Comparison of ENCODE assay signal across 8 cellular contexts in genomic region chr7:42237891-42238531, GRCh38. TPM values are rescaled to one million over a fixed set of nuclear protein-coding genes. Genes with fewer than 3 reads are reported as not detected.
DNase-seq lines count a peak whose midpoint lies in the region; ATAC-seq, FAIRE-seq and TF ChIP-seq lines count a peak whose summit lies in the region.

No MANE protein-coding gene starts in this region.

- CTCF ChIA-PET in endothelial cell of umbilical vein (lab: Charles Lee): interaction anchor here (1.1 kb wide), 2 partner anchors 25 to 261 kb away, joined by 3 read pairs; no protein-coding TSS in a partner anchor

- no CpG with 5 or more reads among the region's 54 CpGs for WGBS in mesendoderm (ENCODE audit: extremely low coverage, insufficient coverage, low lambda C conversion rate)

- H3K27ac ChIP-seq in RWPE2 (ENCODE audit: poor library complexity, severe bottlenecking) (peak overlapping the region; percentile 72), endothelial cell of umbilical vein (ENCODE audit: insufficient read depth, low read depth, low read length) (peak overlapping the region; percentile 78), mesendoderm (ENCODE audit: low read depth, low read length) (peak overlapping the region; percentile 94)

- no peak overlapping the region for H2BK120ac ChIP-seq in mesendoderm (ENCODE audit: low read depth, low read length)

- H2BK15ac ChIP-seq in mesendoderm (replicated peaks; ENCODE audit: low read depth): no peak overlapping the region

- H3K4me3 ChIP-seq in GM12865 (ENCODE audit: low read depth, low read length) (peak overlapping the region; percentile 85), RWPE2 (ENCODE audit: severe bottlenecking) (peak overlapping the region; percentile 85), endothelial cell of umbilical vein (replicated peaks in 1 of 3; ENCODE audit: insufficient read depth in 1 of 3, low read depth in 1 of 3, low read length in 3 of 3) (peak overlapping the region in 2 of 3 experiments; percentile 32 to 95), mesendoderm (ENCODE audit: low read length) (peak overlapping the region; percentile 45)

- H3K36me3 ChIP-seq in RWPE2 (ENCODE audit: low read depth): 0 out of 2 replicates have a peak, but pooled peaks cover 4% of the 10 kb centered on the region
- no peaks in the 10 kb centered on the region for H3K36me3 ChIP-seq in endothelial cell of umbilical vein (ENCODE audit: control insufficient read depth in 2 of 2, extremely low read depth in 1 of 2, insufficient read depth in 2 of 2, low read length in 2 of 2)
- H3K36me3 ChIP-seq in mesendoderm (ENCODE audit: control insufficient read depth, insufficient read depth, low read length): no peaks in the 10 kb centered on the region

- no peak overlapping the region for H4K5ac ChIP-seq in mesendoderm (ENCODE audit: low read length)

- POLR2A ChIA-PET in endothelial cell of umbilical vein (lab: Charles Lee): no interaction called here

- no peaks in the 10 kb centered on the region for H3K9me1 ChIP-seq in endothelial cell of umbilical vein (replicated peaks; ENCODE audit: control insufficient read depth, extremely low read depth, insufficient read depth, low read length)

- H3K4me2 ChIP-seq in endothelial cell of umbilical vein (ENCODE audit: insufficient read depth, low read length) (peak overlapping the region; percentile 24), mesendoderm (ENCODE audit: low read length) (peak overlapping the region; percentile 84)

- intact Hi-C loops in endothelial cell of umbilical vein (cut with micrococcal nuclease): loop anchor here (1.0 to 10.0 kb wide), 6 partner anchors 7 to 1487 kb away; partner anchors contain the start of gene COA1

- no peak for ATAC-seq in RWPE2 (ENCODE audit: low read depth)
- ATAC-seq in HG03159 (IDR thresholded peaks at IDR 0.05; ENCODE audit: unreplicated experiment): no peak

- H3K27me3 ChIP-seq in RWPE2 (ENCODE audit: insufficient read depth, poor library complexity, severe bottlenecking) (no peaks in the 10 kb centered on the region), endothelial cell of umbilical vein (ENCODE audit: control insufficient read depth in 2 of 2, insufficient read depth in 2 of 2, low read length in 2 of 2) (no peaks in the 10 kb centered on the region), mesendoderm (ENCODE audit: insufficient read depth, low read length, poor library complexity) (peaks cover 4% of the 10 kb centered on the region)

- peak; percentile 44 for FAIRE-seq in endothelial cell of umbilical vein (lab: Jason Lieb, UNC)

- no peak for TF ChIP-seq POLR2A in endothelial cell of umbilical vein (IDR thresholded peaks at IDR 0.05; ENCODE audit: low read depth, low read length)

- peaks cover 36% of the 10 kb centered on the region for H3K4me1 ChIP-seq in RWPE2 (ENCODE audit: insufficient read depth, poor library complexity, severe bottlenecking)
- peaks cover 23% of the 10 kb centered on the region for H3K4me1 ChIP-seq in endothelial cell of umbilical vein (ENCODE audit: control insufficient read depth, extremely low read depth, insufficient read depth, low read length)
- H3K4me1 ChIP-seq in mesendoderm (ENCODE audit: control insufficient read depth, low read depth, low read length): no peaks in the 10 kb centered on the region

- H3K4ac ChIP-seq in mesendoderm (ENCODE audit: low read depth, low read length): no peak overlapping the region

- DNase-seq in GM12865 (ENCODE audit: low read depth): peak; percentile 16
- no peak for DNase-seq in RWPE2 (ENCODE audit: low spot score)
- DNase-seq in endothelial cell of umbilical vein (ENCODE audit: low read depth, low spot score): peak; percentile 65
- peak; percentile 71 for DNase-seq in mesendoderm
- DNase-seq in ureter (ENCODE audit: low spot score): peak; percentile 80
- no peak for DNase-seq in UCSD-AML1 (lab: John Stamatoyannopoulos, UW; ENCODE audit: unreplicated experiment)
- no peak for DNase-seq in NCI-H510A (lab: John Stamatoyannopoulos, UW)

- no peak overlapping the region for H2BK5ac ChIP-seq in mesendoderm (ENCODE audit: low read length)

- TF ChIP-seq CTCF in GM12865 (IDR thresholded peaks at IDR 0.05; ENCODE audit: insufficient read depth, low read depth, low read length, missing control alignments) (no peak), RWPE2 (IDR thresholded peaks at IDR 0.05; ENCODE audit: poor library complexity, severe bottlenecking) (no peak), endothelial cell of umbilical vein (IDR thresholded peaks at IDR 0.05; ENCODE audit: extremely low read depth in 1 of 2, insufficient read depth in 1 of 2, low read depth in 1 of 2, low read length in 2 of 2) (no peak)

- no peak overlapping the region for H3K23ac ChIP-seq in mesendoderm (ENCODE audit: low read length)

- no peaks in the 10 kb centered on the region for H3K9me3 ChIP-seq in RWPE2 (ENCODE audit: severe bottlenecking)
- H3K9me3 ChIP-seq in endothelial cell of umbilical vein (replicated peaks; ENCODE audit: control insufficient read depth, insufficient read depth, low read length): no peaks in the 10 kb centered on the region

- peak overlapping the region; percentile 85 for H3K9ac ChIP-seq in endothelial cell of umbilical vein (replicated peaks; ENCODE audit: extremely low read depth, insufficient read depth, low read length)
- peak overlapping the region; percentile 68 for H3K9ac ChIP-seq in mesendoderm (ENCODE audit: low read length)

- H3K79me2 ChIP-seq in endothelial cell of umbilical vein (ENCODE audit: control insufficient read depth, insufficient read depth, low read length) (no peaks in the 10 kb centered on the region), mesendoderm (ENCODE audit: control insufficient read depth, insufficient read depth, low read length) (no peaks in the 10 kb centered on the region)

- H4K20me1 ChIP-seq in endothelial cell of umbilical vein (replicated peaks; ENCODE audit: control insufficient read depth, extremely low read depth, insufficient read depth, low read length): no peaks in the 10 kb centered on the region

- peak overlapping the region; percentile 98 for H3K18ac ChIP-seq in mesendoderm (ENCODE audit: low read length)

- H2AK5ac ChIP-seq in mesendoderm (ENCODE audit: low read length): no peak overlapping the region

- no peaks in the 10 kb centered on the region for H3K79me1 ChIP-seq in mesendoderm (ENCODE audit: low read length)

- H2AFZ ChIP-seq in endothelial cell of umbilical vein (ENCODE audit: low read depth, low read length): peak overlapping the region; percentile 54

- peak overlapping the region; percentile 84 for H3K56ac ChIP-seq in mesendoderm (ENCODE audit: low read length)

- no peak overlapping the region for H4K8ac ChIP-seq in mesendoderm (ENCODE audit: low read depth, low read length)

- dilution Hi-C loops in endothelial cell of umbilical vein (cut with MboI; ENCODE audit: extremely low pct_ligation_motif_present, low sequenced_read_pairs): loop anchor here (25.0 kb wide), 1 partner anchor 251 kb away; no protein-coding TSS in a partner anchor

- BruUV-seq in endothelial cell of umbilical vein (replicated peaks; lab: Mats Ljungman, UMichigan): no TSS peak

TF ChIP-seq in endothelial cell of umbilical vein, 7 proteins besides CTCF, POLR2A, EP300 and RAD21:
- TF ChIP-seq MAX (IDR thresholded peaks at IDR 0.05; ENCODE audit: insufficient read depth, insufficient read length) (no peak), FOS (IDR thresholded peaks at IDR 0.05; ENCODE audit: borderline replicate concordance, insufficient read depth, low read length) (no peak), MYC (IDR thresholded peaks at IDR 0.05; ENCODE audit: low read depth, low read length) (no peak), POLR2AphosphoS5 (IDR thresholded peaks at IDR 0.05; ENCODE audit: insufficient read depth, low read depth, low read length) (no peak), EZH2 (IDR thresholded peaks at IDR 0.05; ENCODE audit: borderline replicate concordance, low read depth, low read length, severe bottlenecking) (no peak), JUN (IDR thresholded peaks at IDR 0.05; ENCODE audit: borderline replicate concordance, insufficient read depth, insufficient read length, low read depth) (no peak), GATA2 (IDR thresholded peaks at IDR 0.05; ENCODE audit: insufficient read depth, insufficient read length, low read depth, low read length) (no peak)

RNA-seq across cellular contexts. Expression of gene GLI3, which starts 1.0 kb away (rescaled TPM):
- total RNA-seq in endothelial cell of umbilical vein: 24.9 and 30.3 TPM in 2 replicates
- polyA plus RNA-seq in endothelial cell of umbilical vein: 5.1 and 6.0 TPM in 2 replicates
- 5.3 and 5.8 TPM in 2 replicates for polyA plus RNA-seq in endothelial cell of umbilical vein (2011; cell fraction: cytosol; rRNA removed)
- 11.8 and 18.7 TPM in 2 replicates for polyA plus RNA-seq in endothelial cell of umbilical vein (2011; cell fraction: nucleus; rRNA removed)
- 6.0 and 8.6 TPM in 2 replicates for polyA plus RNA-seq in endothelial cell of umbilical vein (2012)
- polyA minus RNA-seq in endothelial cell of umbilical vein: 28.1 and 30.1 TPM in 2 replicates
- polyA minus RNA-seq in endothelial cell of umbilical vein (2011; cell fraction: cytosol; rRNA and poly(A)+ RNA removed): 1.1 TPM
- 32.5 and 40.2 TPM in 2 replicates for polyA minus RNA-seq in endothelial cell of umbilical vein (2011; cell fraction: nucleus; rRNA and poly(A)+ RNA removed)
- polyA plus RNA-seq in mesendoderm (2013, experiment 1 of 2): 2.9 TPM
- 3.2 TPM for polyA plus RNA-seq in mesendoderm (2013, experiment 2 of 2)
- 28.8 TPM for total RNA-seq in ureter

Comparison
In these comparisons a context has a peak if more than half of its experiments do, and no peak if none do; other contexts are left out.
1. DNase-seq: peak in GM12865 (single experiment), endothelial cell of umbilical vein (single experiment), mesendoderm (single experiment) and ureter (single experiment); none in RWPE2 (single experiment), UCSD-AML1 (single experiment) and NCI-H510A (single experiment).
2. Peak in every context shown above with its lines, with median percentiles within 50 percentile points of each other: H3K4me3 ChIP-seq and H3K27ac ChIP-seq.